Comparison of ENCODE assay signal across 8 cellular contexts in genomic region chr22:35835998-35836691, GRCh38.
DNase-seq lines count a peak whose midpoint lies in the region; ATAC-seq, FAIRE-seq and TF ChIP-seq lines count a peak whose summit lies in the region.

No MANE protein-coding gene starts in this region.

- peak overlapping the region; percentile 76 for H4K5ac ChIP-seq in H1 (ENCODE audit: insufficient read length, low read depth, low read length)

- POLR2A ChIA-PET in OCI-LY7 (lab: Charles Lee), result interaction anchor here (0.7 to 0.9 kb wide), 2 partner anchors 14 to 24 kb away, joined by 3 to 8 read pairs; no protein-coding TSS in a partner anchor
- POLR2A ChIA-PET in H1 (lab: Charles Lee; ENCODE audit: partially characterized antibody), result interaction anchor here (0.6 to 1.7 kb wide), 5 partner anchors 17 to 219 kb away, joined by 3 to 8 read pairs (median 5); no protein-coding TSS in a partner anchor

- DNase-seq in A172 (ENCODE audit: low spot score) (peak; percentile 85), HFF-Myc (ENCODE audit: extremely low read depth, low read depth) (peak; percentile 93), OCI-LY7 (ENCODE audit: low spot score) (no peak), H1 (ENCODE audit: low read depth in 1 of 2, low spot score in 2 of 2) (no peak), medulla oblongata (ENCODE audit: extremely low spot score) (peak; percentile 52), aorta (no peak), UCSD-AML1 (lab: John Stamatoyannopoulos, UW; ENCODE audit: unreplicated experiment) (no peak)

- H3K18ac ChIP-seq in H1 (ENCODE audit: extremely low read depth, low read length), result peak overlapping the region; percentile 27

- H2AK5ac ChIP-seq in H1 (ENCODE audit: low read depth, low read length), result no peak overlapping the region; the same call in 1 of the 2 replicates

- H3K4me2 ChIP-seq in OCI-LY7 (ENCODE audit: low read length) (peak overlapping the region; percentile 91), H1 (ENCODE audit: insufficient read depth in 1 of 2, low read depth in 2 of 2, low read length in 2 of 2) (peak overlapping the region; percentile 85 to 91)

- H3K9ac ChIP-seq in H1 (replicated peaks in 1 of 4; ENCODE audit: extremely low read depth in 1 of 4, low read depth in 3 of 4, low read length in 3 of 4), result peak overlapping the region; percentile 55 to 88 (median 79)

- 10% methylated on average over 6 of the region's 6 CpGs; no CpG with 5 or more reads in 1 of the 2 experiments for WGBS in H1 (ENCODE audit: extremely low coverage in 1 of 2, insufficient coverage in 1 of 2, insufficient read length in 1 of 2, insufficient replicate concordance in 2 of 2, low coverage in 1 of 2, low lambda C conversion rate in 2 of 2, missing lambda C conversion rate in 1 of 2), 2 experiments
- 1 to 2% methylated on average over 6 of the region's 6 CpGs for WGBS in aorta, 2 donors

- peaks cover 89% of the 10 kb centered on the region for H3K79me2 ChIP-seq in OCI-LY7 (ENCODE audit: insufficient read depth, low read depth, low read length)
- H3K79me2 ChIP-seq in H1 (ENCODE audit: control insufficient read depth in 1 of 2, insufficient read depth in 2 of 2, low read length in 2 of 2), result peaks cover 5 to 84% of the 10 kb centered on the region in 2 experiments

- peak overlapping the region; percentile 71; the same call in 1 of the 2 replicates for H2BK5ac ChIP-seq in H1 (ENCODE audit: low read depth, low read length)

- H4K8ac ChIP-seq in H1 (ENCODE audit: extremely low read depth, insufficient read depth, low read length), result no peak overlapping the region

- H4K20me1 ChIP-seq in OCI-LY7 (ENCODE audit: insufficient read depth, low read length) (no peaks in the 10 kb centered on the region), H1 (replicated peaks in 1 of 2; ENCODE audit: control insufficient read depth in 1 of 2, insufficient read depth in 2 of 2, low read length in 2 of 2) (no peaks in the 10 kb centered on the region)

- no peak overlapping the region for H3K56ac ChIP-seq in H1 (replicated peaks; ENCODE audit: insufficient read length, low read depth, low read length)

- H2AFZ ChIP-seq in OCI-LY7 (ENCODE audit: low read length) (peak overlapping the region; percentile 2; the same call in 1 of the 2 replicates), H1 (ENCODE audit: low read length) (no peak overlapping the region)

- no peak for TF ChIP-seq RAD21 in H1 (IDR thresholded peaks at IDR 0.05 in 1 of 2, conservative IDR thresholded peaks at IDR 0.05 in 1 of 2; ENCODE audit: low read depth in 2 of 2, low read length in 2 of 2)

- peak overlapping the region; percentile 70 for H3K14ac ChIP-seq in H1 (ENCODE audit: insufficient read length)

- TF ChIP-seq POLR2A in H1 (IDR thresholded peaks at IDR 0.05; ENCODE audit: control extremely low read depth in 1 of 2, low read depth in 2 of 2, low read length in 2 of 2), result peak; percentile 65 to 72

- no peak overlapping the region for H2BK20ac ChIP-seq in H1 (ENCODE audit: low read length)

- no peak for TF ChIP-seq EP300 in H1 (IDR thresholded peaks at IDR 0.05; ENCODE audit: borderline replicate concordance in 1 of 2, low read depth in 2 of 2, low read length in 2 of 2)

- H3K36me3 ChIP-seq in OCI-LY7 (ENCODE audit: insufficient read depth, low read length), result peaks cover 16% of the 10 kb centered on the region; the same call in 1 of the 2 replicates
- H3K36me3 ChIP-seq in H1 (ENCODE audit: control insufficient read depth in 2 of 4, insufficient read depth in 4 of 4, low read length in 3 of 4), result no peaks in the 10 kb centered on the region
- H3K36me3 ChIP-seq in aorta (ENCODE audit: control insufficient read depth in 1 of 2, insufficient read depth in 2 of 2, low read length in 1 of 2), result no peaks in the 10 kb centered on the region

- peak overlapping the region; percentile 64 for H3K4me3 ChIP-seq in HFF-Myc (replicated peaks; ENCODE audit: low read depth, low read length)
- peak overlapping the region; percentile 64 for H3K4me3 ChIP-seq in OCI-LY7 (ENCODE audit: low read depth, low read length, poor library complexity, severe bottlenecking)
- peak overlapping the region; percentile 43 to 61 (median 57) for H3K4me3 ChIP-seq in H1 (ENCODE audit: extremely low read depth in 1 of 4, insufficient read depth in 2 of 4, low read depth in 3 of 4, low read length in 4 of 4)
- H3K4me3 ChIP-seq in aorta (ENCODE audit: low read length in 2 of 2), result peak overlapping the region; percentile 43 to 53

- H3K27ac ChIP-seq in OCI-LY7 (ENCODE audit: low read depth, low read length, poor library complexity, severe bottlenecking) (peak overlapping the region; percentile 35), H1 (ENCODE audit: low read depth, low read length) (peak overlapping the region; percentile 71), aorta (ENCODE audit: low read depth in 1 of 2, low read length in 2 of 2) (peak overlapping the region; percentile 1 to 62)

- peak overlapping the region; percentile 32; the same call in 1 of the 2 replicates for H2BK12ac ChIP-seq in H1 (ENCODE audit: low read depth, low read length)

- FAIRE-seq in H1 (lab: Jason Lieb, UNC), result peak; percentile 96

- intact Hi-C loops in OCI-LY7 (cut with micrococcal nuclease; ENCODE audit: unreplicated experiment), result no loop called here
- intact Hi-C loops in aorta (cut with DNase I), result loop anchor here in 1 of 2 donors (5.0 to 10.0 kb wide), 3 partner anchors 51 to 209 kb away; no protein-coding TSS in a partner anchor

- no peaks in the 10 kb centered on the region for H3K27me3 ChIP-seq in H1 (replicated peaks in 1 of 4; ENCODE audit: control insufficient read depth in 3 of 4, extremely low read depth in 1 of 4, insufficient read depth in 3 of 4, low read length in 3 of 4)
- no peaks in the 10 kb centered on the region for H3K27me3 ChIP-seq in aorta (ENCODE audit: control insufficient read depth in 1 of 2, insufficient read depth in 2 of 2, low read length in 1 of 2)

- H3K4me1 ChIP-seq in OCI-LY7 (ENCODE audit: insufficient read depth, low read length, poor library complexity, severe bottlenecking) (peaks cover 66% of the 10 kb centered on the region), H1 (replicated peaks in 1 of 4; ENCODE audit: control insufficient read depth in 3 of 4, insufficient read depth in 4 of 4, low read length in 3 of 4) (peaks cover 2 to 23% (median 19%) of the 10 kb centered on the region in 4 experiments; a peak in 6 of 7 replicates), aorta (ENCODE audit: control insufficient read depth in 1 of 2, insufficient read depth in 2 of 2, low read length in 2 of 2) (peaks cover 5 to 13% of the 10 kb centered on the region in 2 donors)

- TF ChIP-seq CTCF in HFF-Myc (IDR thresholded peaks at IDR 0.05; ENCODE audit: low read depth, low read length, missing control alignments) (no peak), OCI-LY7 (conservative IDR thresholded peaks at IDR 0.05; ENCODE audit: low read length) (no peak), H1 (IDR thresholded peaks at IDR 0.05; ENCODE audit: control extremely low read depth in 1 of 3, insufficient read depth in 1 of 3, low read depth in 1 of 3, low read length in 3 of 3) (no peak)

- no peaks in the 10 kb centered on the region for H3K9me2 ChIP-seq in OCI-LY7 (ENCODE audit: insufficient read depth, low read length)

- no peak overlapping the region for H3K4ac ChIP-seq in H1 (replicated peaks; ENCODE audit: insufficient read length, low read depth, low read length)

- H3K23ac ChIP-seq in H1 (ENCODE audit: insufficient read length), result no peak overlapping the region

- no peak overlapping the region for H2BK15ac ChIP-seq in H1 (ENCODE audit: low read length)

- ATAC-seq in aorta (ENCODE audit: low FRiP score) (peak; percentile 67), GM19328 (IDR thresholded peaks at IDR 0.05; ENCODE audit: unreplicated experiment) (no peak)

- H4K91ac ChIP-seq in H1 (replicated peaks; ENCODE audit: insufficient read length, low read length), result peak overlapping the region; percentile 64

- no peaks in the 10 kb centered on the region for H3K79me1 ChIP-seq in H1 (ENCODE audit: low read depth, low read length)

- H3K23me2 ChIP-seq in H1 (ENCODE audit: low read depth, low read length), result peaks cover 6% of the 10 kb centered on the region; the same call in 1 of the 2 replicates

- H3K9me3 ChIP-seq in OCI-LY7 (ENCODE audit: low read length) (no peaks in the 10 kb centered on the region), H1 (ENCODE audit: insufficient read depth in 2 of 2, low read depth in 1 of 2, low read length in 1 of 2) (no peaks in the 10 kb centered on the region), aorta (ENCODE audit: control insufficient read depth, low read length) (no peaks in the 10 kb centered on the region)

- CTCF ChIA-PET in OCI-LY7 (lab: Charles Lee; ENCODE audit: unreplicated experiment) (no interaction called here), H1 (lab: Charles Lee; ENCODE audit: partially characterized antibody) (interaction anchor here (0.6 to 1.7 kb wide), 11 partner anchors 8 to 506 kb away, joined by 3 to 4 read pairs (median 3); no protein-coding TSS in a partner anchor)

- H2BK120ac ChIP-seq in H1 (replicated peaks; ENCODE audit: low read depth, low read length), result peak overlapping the region; percentile 1

- BruUV-seq in OCI-LY7 (replicated peaks; lab: Mats Ljungman, UMichigan), result no TSS peak

TF ChIP-seq in H1, 55 proteins besides CTCF, POLR2A, EP300 and RAD21:
- TF ChIP-seq ATF2 (IDR thresholded peaks at IDR 0.05; ENCODE audit: low read length), result 0 out of 2 replicates have a peak, but pooled peaks have one; percentile 30
- peak; percentile 62 for TF ChIP-seq TAF1 (IDR thresholded peaks at IDR 0.05; ENCODE audit: low read depth, low read length)
- TF ChIP-seq CTBP2 (IDR thresholded peaks at IDR 0.05; ENCODE audit: borderline replicate concordance, insufficient read depth, insufficient read length, low read length), result no peak
- no peak for TF ChIP-seq CBX8 (IDR thresholded peaks at IDR 0.05; ENCODE audit: borderline replicate concordance, low read depth, low read length)
- TF ChIP-seq ASH2L (IDR thresholded peaks at IDR 0.05; ENCODE audit: low read length), result peak; percentile 41
- TF ChIP-seq, protein P1, sequence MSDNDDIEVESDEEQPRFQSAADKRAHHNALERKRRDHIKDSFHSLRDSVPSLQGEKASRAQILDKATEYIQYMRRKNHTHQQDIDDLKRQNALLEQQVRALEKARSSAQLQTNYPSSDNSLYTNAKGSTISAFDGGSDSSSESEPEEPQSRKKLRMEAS (IDR thresholded peaks at IDR 0.05), result peak; percentile 81
- peak; percentile 48; the same call in 1 of the 2 replicates for TF ChIP-seq POLR2AphosphoS5 (IDR thresholded peaks at IDR 0.05; ENCODE audit: low read depth, low read length)

Comparison
In these comparisons a context has a peak if more than half of its experiments do, and no peak if none do; other contexts are left out.
1. DNase-seq: peak in A172 (single experiment), HFF-Myc (single experiment) and medulla oblongata (single experiment); none in OCI-LY7 (single experiment), H1 (0 of 2), aorta (0 of 2) and UCSD-AML1 (single experiment).
2. Peak in every context shown above with its lines, with median percentiles within 50 percentile points of each other: H3K4me3 ChIP-seq and H3K27ac ChIP-seq.